In genomic region chr11:31326470-31327148, GRCh38 we compare ENCODE assay signal across 16 cellular contexts.
A peak's percentile ranks its signal among the peaks of the same experiment; 100 is the strongest.
DNase-seq lines count a peak whose midpoint lies in the region; ATAC-seq and FAIRE-seq lines count a peak whose summit lies in the region.
"Had no signal": no experiment of that assay in that cellular context is flagged by ENCODE, and none has a peak within 500 bp of the region (broad histone marks: within the 10 kb centered on the region; RNA-seq: fewer than 3 reads in every experiment).

No MANE protein-coding gene starts in this region.

- ATAC-seq in GM18867 (IDR thresholded peaks at IDR 0.05; ENCODE audit: unreplicated experiment) (peak; percentile 83), GM21447 (IDR thresholded peaks at IDR 0.05; ENCODE audit: unreplicated experiment) (peak; percentile 76), HG03342 (IDR thresholded peaks at IDR 0.05; ENCODE audit: unreplicated experiment) (peak; percentile 79), HG03108 (IDR thresholded peaks at IDR 0.05; ENCODE audit: unreplicated experiment) (no peak)
- ATAC-seq: esophagus mucosa had no signal

- no peak for DNase-seq in NCI-H226
- no peak for DNase-seq in activated CD8-positive, alpha-beta memory T cell treated with anti-CD3 and anti-CD28 coated beads for 24 hours
- DNase-seq: activated naive CD4-positive, alpha-beta T cell treated with anti-CD3 and anti-CD28 coated beads, Interleukin-2, amount 10 ng/mL, durations not matched to agents 7 days and 5 days; Kasumi-1; mesenchymal stem cell; NCI-H2171 treated with DMSO at 0.1 percent for 48 hours; nucleus accumbens; PC-9; tibial artery had no signal

- FAIRE-seq in islet of Langerhans (lab: Jason Lieb, UNC): peak; percentile 38
- FAIRE-seq: D721Med had no signal
